ENCODE assay signal across 18 cellular contexts in genomic region chr7:35760082-35760770, GRCh38.
"Had no signal": no experiment of that assay in that cellular context is flagged by ENCODE, and none has a peak within 500 bp of the region (broad histone marks: within the 10 kb centered on the region; RNA-seq: fewer than 3 reads in every experiment).

No MANE protein-coding gene starts in this region.

- H3K27ac ChIP-seq: body of pancreas, esophagus squamous epithelium, gastroesophageal sphincter, tibial nerve had no signal

- H3K36me3 Mint-ChIP-seq: activated naive CD4-positive, alpha-beta T cell treated with anti-CD3 and anti-CD28 coated beads, Interleukin-2, amount 10 ng/mL, durations not matched to agents 7 days and 5 days; WTC11 had no signal

- H3K4me2 ChIP-seq: hepatocyte had no signal

- H3K36me3 ChIP-seq: adrenal gland, esophagus squamous epithelium, gastroesophageal sphincter, tibial nerve had no signal

- H3K27me3 Mint-ChIP-seq: stimulated activated naive CD8-positive, alpha-beta T cell treated with anti-CD3 and anti-CD28 coated beads, Interleukin-15, Interleukin-2, amounts not matched to agents 100 ng/mL and 50 ng/mL, for 24 hours had no signal

- H3K4me3 ChIP-seq: adrenal gland, body of pancreas, esophagus squamous epithelium, gastroesophageal sphincter, hepatocyte, mucosa of descending colon, tibial nerve had no signal

- ATAC-seq: body of pancreas, gastroesophageal sphincter, mucosa of descending colon, WTC11 had no signal

- H3K4me1 Mint-ChIP-seq: activated naive CD4-positive, alpha-beta T cell treated with anti-CD3 and anti-CD28 coated beads, Interleukin-2, amount 10 ng/mL, durations not matched to agents 7 days and 5 days; WTC11 had no signal

- H3K27ac Mint-ChIP-seq: activated CD4-positive, alpha-beta T cell treated with anti-CD3 and anti-CD28 coated beads, Interleukin-2, amount 10 ng/mL, durations not matched to agents 7 days and 5 days; activated naive CD4-positive, alpha-beta T cell treated with anti-CD3 and anti-CD28 coated beads, Interleukin-2, amount 10 ng/mL, durations not matched to agents 7 days and 5 days; activated T-helper 2 cell treated with anti-CD3 and anti-CD28 coated beads, Interferon-gamma antibody, Interleukin-2, Interleukin-4, amounts not matched to agents 10 μg/mL and 5 μg/mL and 100 μg/mL, durations not matched to agents 14 hours and 24 hours and 36 hours; nephron progenitor cell; stimulated activated naive CD8-positive, alpha-beta T cell treated with anti-CD3 and anti-CD28 coated beads, Interleukin-15, Interleukin-2, amounts not matched to agents 100 ng/mL and 50 ng/mL, for 24 hours; T-helper 1 cell treated with Interleukin-12 subunit alpha and Interleukin-12 subunit beta and Interleukin-4 antibody, amounts not matched to agents 30 μg/mL and 1 μg/mL, for 36 hours; WTC11 had no signal

- H3K9me3 Mint-ChIP-seq: activated CD4-positive, alpha-beta T cell treated with anti-CD3 and anti-CD28 coated beads, Interleukin-2, amount 10 ng/mL, durations not matched to agents 7 days and 5 days; activated naive CD4-positive, alpha-beta T cell treated with anti-CD3 and anti-CD28 coated beads, Interleukin-2, amount 10 ng/mL, durations not matched to agents 7 days and 5 days; activated T-helper 2 cell treated with anti-CD3 and anti-CD28 coated beads, Interferon-gamma antibody, Interleukin-2, Interleukin-4, amounts not matched to agents 10 μg/mL and 5 μg/mL and 100 μg/mL, durations not matched to agents 14 hours and 24 hours and 36 hours; nephron progenitor cell; stimulated activated naive CD8-positive, alpha-beta T cell treated with anti-CD3 and anti-CD28 coated beads, Interleukin-15, Interleukin-2, amounts not matched to agents 100 ng/mL and 50 ng/mL, for 24 hours; T-helper 1 cell treated with Interleukin-12 subunit alpha and Interleukin-12 subunit beta and Interleukin-4 antibody, amounts not matched to agents 30 μg/mL and 1 μg/mL, for 36 hours; WTC11 had no signal

- H3K27me3 ChIP-seq: adrenal gland, body of pancreas, esophagus squamous epithelium, gastroesophageal sphincter, hepatocyte, tibial nerve had no signal

- H3K4me3 Mint-ChIP-seq: activated CD4-positive, alpha-beta T cell treated with anti-CD3 and anti-CD28 coated beads, Interleukin-2, amount 10 ng/mL, durations not matched to agents 7 days and 5 days; activated naive CD4-positive, alpha-beta T cell treated with anti-CD3 and anti-CD28 coated beads, Interleukin-2, amount 10 ng/mL, durations not matched to agents 7 days and 5 days; nephron progenitor cell; stimulated activated naive CD8-positive, alpha-beta T cell treated with anti-CD3 and anti-CD28 coated beads, Interleukin-15, Interleukin-2, amounts not matched to agents 100 ng/mL and 50 ng/mL, for 24 hours; T-helper 1 cell treated with Interleukin-12 subunit alpha and Interleukin-12 subunit beta and Interleukin-4 antibody, amounts not matched to agents 30 μg/mL and 1 μg/mL, for 36 hours; WTC11 had no signal

- H2AFZ ChIP-seq: hepatocyte had no signal

- H3K9me3 ChIP-seq: adrenal gland, body of pancreas, esophagus squamous epithelium, gastroesophageal sphincter, mucosa of descending colon, tibial nerve had no signal

- H3K4me1 ChIP-seq: adrenal gland, body of pancreas had no signal

- DNase-seq: activated CD4-positive, alpha-beta T cell treated with anti-CD3 and anti-CD28 coated beads, Interleukin-2, amount 10 ng/mL, durations not matched to agents 7 days and 5 days; activated naive CD4-positive, alpha-beta T cell treated with anti-CD3 and anti-CD28 coated beads, Interleukin-2, amount 10 ng/mL, durations not matched to agents 7 days and 5 days; adrenal gland; body of pancreas; cerebellar nuclear complex; esophagus squamous epithelium; kidney; mammary epithelial cell; mucosa of descending colon; nephron progenitor cell; stimulated activated CD4-positive, alpha-beta T cell treated with anti-CD3 and anti-CD28 coated beads, Interleukin-4, amount 100 ng/mL, for 1 hour had no signal
